In genomic region chr11:116505466-116506247, GRCh38 we compare ENCODE assay signal across 25 cellular contexts.
DNase-seq lines count a peak whose midpoint lies in the region; ATAC-seq, FAIRE-seq and TF ChIP-seq lines count a peak whose summit lies in the region.
"Had no signal": no experiment of that assay in that cellular context is flagged by ENCODE, and none has a peak within 500 bp of the region (broad histone marks: within the 10 kb centered on the region; RNA-seq: fewer than 3 reads in every experiment).

No MANE protein-coding gene starts in this region.

- H3K4me1 ChIP-seq in H1 (replicated peaks in 1 of 4; ENCODE audit: control insufficient read depth in 3 of 4, insufficient read depth in 4 of 4, low read length in 3 of 4): peaks cover 6 to 37% (median 13%) of the 10 kb centered on the region in 4 experiments
- H3K4me1 ChIP-seq: body of pancreas had no signal

- no peak for FAIRE-seq in H1 (lab: Jason Lieb, UNC)

- ATAC-seq in left cardiac atrium (no peak), HG03025 (IDR thresholded peaks at IDR 0.05; ENCODE audit: low FRiP score, unreplicated experiment) (no peak)
- ATAC-seq in activated CD4-positive, CD25-positive, alpha-beta regulatory T cell treated with anti-CD3 and anti-CD28 coated beads, Interleukin-2, amount 50 U/mL, for 24 hours: no peak
- ATAC-seq: body of pancreas, left lobe of liver, Right ventricle myocardium inferior had no signal

- no peak for TF ChIP-seq EP300 in H1 (IDR thresholded peaks at IDR 0.05; ENCODE audit: borderline replicate concordance in 1 of 2, low read depth in 2 of 2, low read length in 2 of 2)

- no peak overlapping the region for H2AFZ ChIP-seq in H1 (ENCODE audit: low read length)
- H2AFZ ChIP-seq: PC-9 had no signal

- H3K36me3 ChIP-seq in H1 (ENCODE audit: control insufficient read depth in 2 of 4, insufficient read depth in 4 of 4, low read length in 3 of 4): no peaks in the 10 kb centered on the region
- H3K36me3 ChIP-seq: uterus had no signal

- no peak overlapping the region for H3K4me2 ChIP-seq in H1 (ENCODE audit: insufficient read depth in 1 of 2, low read depth in 2 of 2, low read length in 2 of 2)
- H3K4me2 ChIP-seq: PC-9 had no signal

- H4K20me1 ChIP-seq in H1 (replicated peaks in 1 of 2; ENCODE audit: control insufficient read depth in 1 of 2, insufficient read depth in 2 of 2, low read length in 2 of 2): no peaks in the 10 kb centered on the region

- no peak for TF ChIP-seq RAD21 in H1 (IDR thresholded peaks at IDR 0.05 in 1 of 2, conservative IDR thresholded peaks at IDR 0.05 in 1 of 2; ENCODE audit: low read depth in 2 of 2, low read length in 2 of 2)

- H4K91ac ChIP-seq in H1 (replicated peaks; ENCODE audit: insufficient read length, low read length): no peak overlapping the region

- WGBS in H1 (ENCODE audit: extremely low coverage in 1 of 2, insufficient coverage in 1 of 2, insufficient read length in 1 of 2, insufficient replicate concordance in 2 of 2, low coverage in 1 of 2, low lambda C conversion rate in 2 of 2, missing lambda C conversion rate in 1 of 2), 2 experiments: 70% methylated on average over 9 of the region's 9 CpGs; no CpG with 5 or more reads in 1 of the 2 experiments

- TF ChIP-seq CTCF in H1 (IDR thresholded peaks at IDR 0.05; ENCODE audit: control extremely low read depth in 1 of 3, insufficient read depth in 1 of 3, low read depth in 1 of 3, low read length in 3 of 3): no peak

- H3K4ac ChIP-seq in H1 (replicated peaks; ENCODE audit: insufficient read length, low read depth, low read length): no peak overlapping the region

- CTCF ChIA-PET in H1 (lab: Charles Lee; ENCODE audit: partially characterized antibody): interaction anchor here (0.8 to 10.4 kb wide), 16 partner anchors 11 to 237 kb away, joined by 3 to 91 read pairs (median 6); no protein-coding TSS in a partner anchor

- peaks cover 0 to 2% (median under 1%) of the 10 kb centered on the region in 4 experiments; a peak in 2 of 7 replicates for H3K27me3 ChIP-seq in H1 (replicated peaks in 1 of 4; ENCODE audit: control insufficient read depth in 3 of 4, extremely low read depth in 1 of 4, insufficient read depth in 3 of 4, low read length in 3 of 4)
- H3K27me3 ChIP-seq: body of pancreas, testis, uterus had no signal

- POLR2A ChIA-PET in H1 (lab: Charles Lee; ENCODE audit: partially characterized antibody): interaction anchor here (0.6 to 1.9 kb wide), 4 partner anchors 8 to 191 kb away, joined by 3 to 5 read pairs (median 4); no protein-coding TSS in a partner anchor

- no peak overlapping the region for H3K27ac ChIP-seq in H1 (ENCODE audit: low read depth, low read length)
- H3K27ac ChIP-seq: body of pancreas, PC-9, testis, uterus had no signal

- no peaks in the 10 kb centered on the region for H3K9me3 ChIP-seq in H1 (ENCODE audit: insufficient read depth in 2 of 2, low read depth in 1 of 2, low read length in 1 of 2)
- H3K9me3 ChIP-seq: body of pancreas, testis, uterus had no signal

- H3K4me3 ChIP-seq in H1 (ENCODE audit: extremely low read depth in 1 of 4, insufficient read depth in 2 of 4, low read depth in 3 of 4, low read length in 4 of 4): no peak overlapping the region
- H3K4me3 ChIP-seq: body of pancreas, PC-9, testis, uterus had no signal

- H2BK12ac ChIP-seq in H1 (ENCODE audit: low read depth, low read length): peak overlapping the region; percentile 42; the same call in 1 of the 2 replicates

- H3K9ac ChIP-seq in H1 (replicated peaks in 1 of 4; ENCODE audit: extremely low read depth in 1 of 4, low read depth in 3 of 4, low read length in 3 of 4): no peak overlapping the region

- H3K18ac ChIP-seq in H1 (ENCODE audit: extremely low read depth, low read length): peak overlapping the region; percentile 66; the same call in 1 of the 2 replicates

- H3K14ac ChIP-seq in H1 (ENCODE audit: insufficient read length): no peak overlapping the region

- H2BK15ac ChIP-seq in H1 (ENCODE audit: low read length): 0 out of 2 replicates have a peak overlapping the region, but pooled peaks have one; percentile 31

- no peak overlapping the region for H3K56ac ChIP-seq in H1 (replicated peaks; ENCODE audit: insufficient read length, low read depth, low read length)

- no peak overlapping the region for H2BK120ac ChIP-seq in H1 (replicated peaks; ENCODE audit: low read depth, low read length)

- no peaks in the 10 kb centered on the region for H3K79me2 ChIP-seq in H1 (ENCODE audit: control insufficient read depth in 1 of 2, insufficient read depth in 2 of 2, low read length in 2 of 2)

- H3K23me2 ChIP-seq in H1 (ENCODE audit: low read depth, low read length): no peaks in the 10 kb centered on the region

- H3K23ac ChIP-seq in H1 (ENCODE audit: insufficient read length): no peak overlapping the region

- DNase-seq in cardiac septum (ENCODE audit: low spot score) (peak; percentile 29), left cardiac atrium (no peak), NCI-H524 treated with DMSO at 0.1 percent for 48 hours (lab: John Stamatoyannopoulos, UW) (peak; percentile 49), H1 (ENCODE audit: low read depth in 1 of 2, low spot score in 2 of 2) (peak in 1 of 2 experiments; percentile 37), HCEC 1CT (no peak)
- no peak for DNase-seq in stimulated activated CD4-positive, alpha-beta T cell treated with anti-CD3 and anti-CD28 coated beads, Interleukin-2, amount 100 ng/mL, for 48 hours
- DNase-seq: activated CD4-positive, alpha-beta T cell treated with anti-CD3 and anti-CD28 coated beads, Interleukin-2, amount 10 ng/mL, durations not matched to agents 24 days and 14 days; activated naive CD4-positive, alpha-beta T cell treated with Interleukin-2 at 50 U/mL for 16 hours; activated T-cell treated with anti-CD3 and anti-CD28 coated beads, Interleukin-2, amount 50 U/mL, for 48 hours; body of pancreas; CD4-positive, alpha-beta memory T cell; DMS153; KBM-7; NCI-H1436; NCI-H345; NK-92 treated with Interleukin-12 subunit alpha and Interleukin-12 subunit beta, amount 100 ng/mL, for 24 hours; occipital lobe; PC-9; stimulated activated naive CD4-positive, alpha-beta T cell; testis; uterus had no signal

- no peaks in the 10 kb centered on the region for H3K79me1 ChIP-seq in H1 (ENCODE audit: low read depth, low read length)

- H2AK5ac ChIP-seq in H1 (ENCODE audit: low read depth, low read length): no peak overlapping the region

- intact Hi-C loops in cardiac septum (cut with DNase I): no loop called here
- intact Hi-C loops in left cardiac atrium (cut with DNase I): no loop called here

- no peak overlapping the region for H2BK5ac ChIP-seq in H1 (ENCODE audit: low read depth, low read length)

- no peak overlapping the region for H4K5ac ChIP-seq in H1 (ENCODE audit: insufficient read length, low read depth, low read length)

- no peak for TF ChIP-seq POLR2A in H1 (IDR thresholded peaks at IDR 0.05; ENCODE audit: control extremely low read depth in 1 of 2, low read depth in 2 of 2, low read length in 2 of 2)

- H2BK20ac ChIP-seq in H1 (ENCODE audit: low read length): no peak overlapping the region

- no peak overlapping the region for H4K8ac ChIP-seq in H1 (ENCODE audit: extremely low read depth, insufficient read depth, low read length)

TF ChIP-seq in H1, 55 proteins besides CTCF, POLR2A, EP300 and RAD21:
- TF ChIP-seq SP1 (IDR thresholded peaks at IDR 0.05; ENCODE audit: low read depth, low read length): no peak
- TF ChIP-seq ZNF274 (IDR thresholded peaks at IDR 0.05; ENCODE audit: borderline replicate concordance, extremely low read depth, low read length): no peak
- no peak for TF ChIP-seq EZH2 (IDR thresholded peaks at IDR 0.05; ENCODE audit: low read depth, low read length, severe bottlenecking)
- TF ChIP-seq SIN3A (conservative IDR thresholded peaks at IDR 0.05 in 1 of 2, IDR thresholded peaks at IDR 0.05 in 1 of 2; ENCODE audit: low read depth in 1 of 2, low read length in 2 of 2): no peak
- no peak for TF ChIP-seq GTF2F1 (IDR thresholded peaks at IDR 0.05; ENCODE audit: borderline replicate concordance, low read depth, low read length)
- no peak for TF ChIP-seq TAF7 (optimal IDR thresholded peaks at IDR 0.05; ENCODE audit: borderline replicate concordance, low read depth, low read length)
- TF ChIP-seq POU5F1 (IDR thresholded peaks at IDR 0.05; ENCODE audit: low read depth, low read length): no peak
- no peak for TF ChIP-seq RXRA (IDR thresholded peaks at IDR 0.05; ENCODE audit: insufficient read depth, low read depth, low read length)
- no peak for TF ChIP-seq RBBP5 (IDR thresholded peaks at IDR 0.05; ENCODE audit: borderline replicate concordance, low read depth, low read length)
- no peak for TF ChIP-seq TCF12 (IDR thresholded peaks at IDR 0.05; ENCODE audit: low read depth, low read length)
- no peak for TF ChIP-seq NRF1 (IDR thresholded peaks at IDR 0.05; ENCODE audit: low read depth, low read length)
- TF ChIP-seq JUN (IDR thresholded peaks at IDR 0.05; ENCODE audit: low read depth, low read length): no peak
- no peak for TF ChIP-seq FOSL1 (IDR thresholded peaks at IDR 0.05; ENCODE audit: insufficient read depth, low read depth, low read length)
- TF ChIP-seq BRCA1 (IDR thresholded peaks at IDR 0.05; ENCODE audit: low read depth, low read length): no peak
- no peak for TF ChIP-seq KDM5A (IDR thresholded peaks at IDR 0.05; ENCODE audit: low read length)
- TF ChIP-seq EGR1 (IDR thresholded peaks at IDR 0.05; ENCODE audit: borderline replicate concordance, low read depth, low read length): no peak
- TF ChIP-seq TAF1 (IDR thresholded peaks at IDR 0.05; ENCODE audit: low read depth, low read length): no peak
- no peak for TF ChIP-seq TBP (IDR thresholded peaks at IDR 0.05; ENCODE audit: low read depth, low read length)
- no peak for TF ChIP-seq SRF (IDR thresholded peaks at IDR 0.05; ENCODE audit: low read depth, low read length)
TF ChIP-seq in H1: peak in this region for 0.

Comparison
In these comparisons a context has a peak if more than half of its experiments do, and no peak if none do; other contexts are left out.
1. DNase-seq: peak in cardiac septum (single experiment) and NCI-H524 treated with DMSO at 0.1 percent for 48 hours (single experiment); none in left cardiac atrium (single experiment), stimulated activated CD4-positive, alpha-beta T cell treated with anti-CD3 and anti-CD28 coated beads, Interleukin-2, amount 100 ng/mL, for 48 hours (0 of 2) and HCEC 1CT (single experiment).